ENCODE assay signal across 23 cellular contexts in genomic region chr6:109031416-109031815, GRCh38.
"Had no signal": no experiment of that assay in that cellular context is flagged by ENCODE, and none has a peak within 500 bp of the region (broad histone marks: within the 10 kb centered on the region; RNA-seq: fewer than 3 reads in every experiment).

No MANE protein-coding gene starts in this region.

- DNase-seq: activated CD4-positive, alpha-beta memory T cell treated with anti-CD3 and anti-CD28 coated beads, Interleukin-2, amount 10 ng/mL, durations not matched to agents 7 days and 5 days; activated CD4-positive, alpha-beta T cell treated with anti-CD3 and anti-CD28 coated beads for 36 hours; activated CD4-positive, alpha-beta T cell treated with anti-CD3 and anti-CD28 coated beads, Interleukin-2, amount 50 U/mL, for 1 hour; activated gamma-delta T cell; activated naive CD4-positive, alpha-beta T cell treated with anti-CD3 and anti-CD28 coated beads for 36 hours; activated T-cell treated with anti-CD3 and anti-CD28 coated beads, Interleukin-2, amount 50 U/mL, for 24 hours; amygdala; cerebellar nuclear complex; MG63; MV-4-11; NCI-H1092 treated with DMSO at 0.1 percent for 48 hours; NCI-H1436; NCI-H1694 treated with DMSO at 0.1 percent for 48 hours; NCI-H2029 treated with DMSO at 0.1 percent for 48 hours; NCI-H446; NCI-H524; NCI-H748 treated with DMSO at 0.1 percent for 48 hours; T-helper 1 cell; WERI-Rb-1 had no signal

- H3K27me3 ChIP-seq: cardiac muscle cell, MG63 had no signal

- ATAC-seq: activated CD4-positive, alpha-beta T cell treated with anti-CD3 and anti-CD28 coated beads for 36 hours; HepG2 had no signal

- H3K9me3 ChIP-seq: MG63 had no signal

- H3K27ac ChIP-seq: cardiac muscle cell, KMS-11, SK-N-MC, WERI-Rb-1 had no signal

- H3K36me3 ChIP-seq: cardiac muscle cell, MG63, WERI-Rb-1 had no signal

- H3K4me3 ChIP-seq: cardiac muscle cell, MG63, SK-N-MC had no signal
